Comparison of ENCODE assay signal across 15 cellular contexts in the genomic region with DNA sequence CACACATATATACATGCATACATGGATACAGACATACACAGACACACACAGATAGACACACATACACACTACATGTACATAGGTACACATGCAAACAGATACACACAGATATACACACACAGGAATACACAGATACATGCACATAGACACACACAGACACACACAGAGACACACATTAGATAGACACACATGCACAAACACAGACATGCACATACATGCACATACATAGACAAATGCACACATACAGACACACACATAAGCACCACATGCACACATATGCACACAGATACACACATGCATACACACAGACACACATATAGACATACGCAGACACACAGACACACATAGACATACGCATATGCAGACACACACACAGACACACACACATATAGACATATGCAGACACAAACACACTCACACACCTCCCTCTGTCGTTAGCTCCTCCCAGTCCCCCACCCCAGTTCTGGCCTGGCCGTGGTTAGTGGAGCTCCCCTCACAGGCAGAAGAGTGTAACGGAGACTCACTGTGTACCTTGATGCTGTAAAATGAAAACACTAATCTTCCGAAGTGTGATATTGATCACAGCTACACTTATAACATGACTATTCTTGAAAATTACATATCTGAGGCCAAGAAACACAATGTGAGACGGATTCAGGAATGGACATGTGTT. TPM values are rescaled to one million over a fixed set of nuclear protein-coding genes. Genes with fewer than 3 reads are reported as not detected.
DNase-seq lines count a peak whose midpoint lies in the region; FAIRE-seq and TF ChIP-seq lines count a peak whose summit lies in the region.
"Had no signal": no experiment of that assay in that cellular context is flagged by ENCODE, and none has a peak within 500 bp of the region (broad histone marks: within the 10 kb centered on the region; RNA-seq: fewer than 3 reads in every experiment).

No MANE protein-coding gene starts in this region.

- no peak overlapping the region for H3K27ac ChIP-seq in BLaER1 treated with 17β-estradiol and CSF1 and Interleukin-3, amounts not matched to agents 10 nM and 100 nM
- H3K27ac ChIP-seq in thyroid gland = no peak overlapping the region
- H3K27ac ChIP-seq: esophagus squamous epithelium, transverse colon had no signal

- peaks cover 28 to 46% (median 43%) of the 10 kb centered on the region in 10 experiments for H3K4me1 ChIP-seq in BLaER1 treated with 17β-estradiol and CSF1 and Interleukin-3, amounts not matched to agents 10 nM and 100 nM
- peaks cover 0 to 5% of the 10 kb centered on the region in 2 donors for H3K4me1 ChIP-seq in thyroid gland
- H3K4me1 ChIP-seq: transverse colon had no signal

- no peak for TF ChIP-seq POLR2A in thyroid gland (IDR thresholded peaks at IDR 0.05)

- intact Hi-C loops in thyroid gland (cut with DNase I) = no loop called here

- 45 to 48% methylated on average over 7 of the region's 7 CpGs for WGBS in thyroid gland, 2 donors

- DNase-seq in NCI-H748 (lab: John Stamatoyannopoulos, UW; ENCODE audit: unreplicated experiment) (peak; percentile 23), NCI-H748 treated with DMSO at 0.1 percent for 48 hours (lab: John Stamatoyannopoulos, UW) (no peak), NCI-H526 (lab: John Stamatoyannopoulos, UW) (peak; percentile 75 to 90), choroid plexus epithelial cell (ENCODE audit: low read depth) (no peak), thyroid gland (no peak), middle frontal gyrus (ENCODE audit: extremely low spot score, low spot score) (no peak), RCC 7860 (ENCODE audit: low spot score) (no peak)
- DNase-seq: ACHN, esophagus squamous epithelium, NCI-H1417, retina, transverse colon had no signal

- H3K36me3 ChIP-seq in BLaER1 treated with 17β-estradiol and CSF1 and Interleukin-3, amounts not matched to agents 10 nM and 100 nM = no peaks in the 10 kb centered on the region
- H3K36me3 ChIP-seq in thyroid gland = no peaks in the 10 kb centered on the region
- H3K36me3 ChIP-seq: esophagus squamous epithelium, transverse colon had no signal

- no peak overlapping the region for H3K4me3 ChIP-seq in BLaER1 treated with 17β-estradiol and CSF1 and Interleukin-3, amounts not matched to agents 10 nM and 100 nM
- H3K4me3 ChIP-seq in choroid plexus epithelial cell (ENCODE audit: low read depth, low read length) (no peak overlapping the region), thyroid gland (replicated peaks in 1 of 3) (no peak overlapping the region)
- H3K4me3 ChIP-seq: esophagus squamous epithelium, transverse colon had no signal

- peaks cover 0 to 17% (median 8%) of the 10 kb centered on the region in 11 experiments; a peak in 10 of 22 replicates for H3K27me3 ChIP-seq in BLaER1 treated with 17β-estradiol and CSF1 and Interleukin-3, amounts not matched to agents 10 nM and 100 nM
- H3K27me3 ChIP-seq in thyroid gland = no peaks in the 10 kb centered on the region
- H3K27me3 ChIP-seq: transverse colon had no signal

- H3K4me2 ChIP-seq in BLaER1 treated with 17β-estradiol and CSF1 and Interleukin-3, amounts not matched to agents 10 nM and 100 nM = peak overlapping the region in 9 of 11 experiments; percentile 37 to 69 (median 55); a peak in 12 of 22 replicates

- no peaks in the 10 kb centered on the region; a peak in 1 of 22 replicates for H3K9me3 ChIP-seq in BLaER1 treated with 17β-estradiol and CSF1 and Interleukin-3, amounts not matched to agents 10 nM and 100 nM (replicated peaks in 1 of 11)
- no peaks in the 10 kb centered on the region for H3K9me3 ChIP-seq in thyroid gland
- H3K9me3 ChIP-seq: esophagus squamous epithelium, transverse colon had no signal

- H3K9ac ChIP-seq in BLaER1 treated with 17β-estradiol and CSF1 and Interleukin-3, amounts not matched to agents 10 nM and 100 nM = no peak overlapping the region

- peaks cover 0 to 16% (median 0%) of the 10 kb centered on the region in 11 experiments; a peak in 2 of 22 replicates for H4K20me1 ChIP-seq in BLaER1 treated with 17β-estradiol and CSF1 and Interleukin-3, amounts not matched to agents 10 nM and 100 nM

- FAIRE-seq in RCC 7860 (lab: Jason Lieb, UNC) = no peak

- peak; percentile 35 for TF ChIP-seq CTCF in choroid plexus epithelial cell (conservative IDR thresholded peaks at IDR 0.05; ENCODE audit: low read depth, low read length)
- no peak for TF ChIP-seq CTCF in thyroid gland (IDR thresholded peaks at IDR 0.05)

RNA-seq across cellular contexts. Expression of a gene that starts 7.6 kb away (rescaled TPM):
- 1 to 10 TPM in 1 of 4 donors, under 1 TPM in 2, not detected in 1; 0.54 to 1.3 (median 0.81) TPM for total RNA-seq in thyroid gland

RNA-seq across cellular contexts. Expression of a gene that starts 15.5 kb away (rescaled TPM):
- total RNA-seq in thyroid gland = 10 to 100 TPM in 1 of 4 donors, 1 to 10 TPM in 3; 5.0 to 12.6 (median 6.2) TPM

RNA-seq across cellular contexts. Expression of a gene that starts 45.0 kb away (rescaled TPM):
- total RNA-seq in thyroid gland = not detected
- total RNA-seq: activated T-helper 1 cell treated with anti-CD3 and anti-CD28 coated beads, Interleukin-12 subunit alpha, Interleukin-12 subunit beta, Interleukin-2, Interleukin-4 antibody, amounts not matched to agents 30 ng/mL and 10 ng/mL and 1 ng/mL, durations not matched to agents 14 hours and 24 hours and 36 hours; esophagus squamous epithelium; T-helper 2 cell treated with Interferon-gamma antibody and Interleukin-4, amounts not matched to agents 100 ng/mL and 5 ng/mL, for 36 hours had no signal

Comparison
In these comparisons a context has a peak if more than half of its experiments do, and no peak if none do; other contexts are left out.
1. DNase-seq: peak in NCI-H748 (single experiment) and NCI-H526 (2 of 2); none in NCI-H748 treated with DMSO at 0.1 percent for 48 hours (single experiment), choroid plexus epithelial cell (single experiment), thyroid gland (0 of 2), middle frontal gyrus (single experiment) and RCC 7860 (single experiment).